Comparison of ENCODE assay signal across 31 cellular contexts in the genomic region with DNA sequence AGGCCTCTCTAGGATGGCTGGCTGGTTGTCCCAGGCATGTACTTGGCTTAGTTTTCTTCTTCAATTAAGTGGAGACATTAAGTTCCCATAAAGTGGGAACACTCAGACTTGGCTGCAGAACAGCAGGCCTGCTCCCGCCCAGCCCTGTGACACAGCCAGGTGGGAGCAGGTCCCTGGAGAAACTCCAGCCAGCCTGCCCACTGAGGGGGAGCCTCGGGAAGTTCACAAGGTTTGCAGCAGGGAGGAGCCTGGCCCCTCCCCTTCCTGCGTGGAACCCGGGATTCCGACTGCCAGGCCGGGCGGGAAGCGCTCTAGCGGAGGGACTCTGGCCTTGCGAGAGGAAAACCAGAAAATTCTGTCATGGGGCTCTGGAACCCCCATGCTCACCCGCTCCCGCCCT.
"Had no signal": no experiment of that assay in that cellular context is flagged by ENCODE, and none has a peak within 500 bp of the region (broad histone marks: within the 10 kb centered on the region; RNA-seq: fewer than 3 reads in every experiment).

No MANE protein-coding gene starts in this region.

- DNase-seq: activated CD4-positive, alpha-beta T cell treated with anti-CD3 and anti-CD28 coated beads for 48 hours; activated CD4-positive, alpha-beta T cell treated with anti-CD3 and anti-CD28 coated beads, Interleukin-2, amount 50 U/mL, for 48 hours; activated CD8-positive, alpha-beta memory T cell treated with anti-CD3 and anti-CD28 coated beads, Interleukin-2, amount 50 U/mL, for 4 hours; activated gamma-delta T cell treated with Interleukin-2 at 50 U/mL for 16 hours; activated naive CD4-positive, alpha-beta T cell treated with anti-CD3 and anti-CD28 coated beads, Interleukin-2, amount 50 U/mL, for 16 hours; activated T-cell treated with anti-CD3 and anti-CD28 coated beads, Interleukin-2, amount 50 U/mL, for 24 hours; amniotic stem cell; brain microvascular endothelial cell; cortex of kidney; foreskin fibroblast; heart left ventricle; hypothalamus; immature natural killer cell; left lung; lower lobe of right lung; mesendoderm; natural killer cell; nucleus accumbens; pancreas; psoas muscle; spleen; stimulated activated CD4-positive, alpha-beta T cell treated with anti-CD3 and anti-CD28 coated beads, Interleukin-2, amount 100 ng/mL, for 48 hours; stimulated activated naive CD4-positive, alpha-beta T cell treated with Interleukin-2 at 50 U/mL for 16 hours; SW 1271; T-helper 9 cell; trophoblast cell; WERI-Rb-1 had no signal

- H3K9me3 Mint-ChIP-seq: activated T-cell treated with anti-CD3 and anti-CD28 coated beads, Interleukin-2, amount 50 U/mL, for 24 hours; activated T-helper 17 cell treated with anti-CD3 and anti-CD28 coated beads, Interleukin-2, amount 50 U/mL, for 72 hours; immature natural killer cell; natural killer cell; T-helper 1 cell treated with Interleukin-12 subunit alpha and Interleukin-12 subunit beta and Interleukin-4 antibody, amounts not matched to agents 30 μg/mL and 1 μg/mL, for 36 hours had no signal

- ATAC-seq: activated CD4-positive, CD25-positive, alpha-beta regulatory T cell treated with anti-CD3 and anti-CD28 coated beads, Interleukin-2, amount 50 U/mL, for 24 hours; activated T-helper 17 cell treated with anti-CD3 and anti-CD28 coated beads, Interleukin-2, amount 50 U/mL, for 72 hours; esophagus mucosa; heart left ventricle; left lung; lower lobe of right lung; natural killer cell; pancreas; psoas muscle had no signal

- H3K27me3 ChIP-seq: brain microvascular endothelial cell, pancreas had no signal

- H3K4me3 Mint-ChIP-seq: activated T-cell treated with anti-CD3 and anti-CD28 coated beads, Interleukin-2, amount 50 U/mL, for 24 hours; activated T-helper 17 cell treated with anti-CD3 and anti-CD28 coated beads, Interleukin-2, amount 50 U/mL, for 72 hours; immature natural killer cell; natural killer cell; T-helper 1 cell treated with Interleukin-12 subunit alpha and Interleukin-12 subunit beta and Interleukin-4 antibody, amounts not matched to agents 30 μg/mL and 1 μg/mL, for 36 hours had no signal

- H3K36me3 Mint-ChIP-seq: immature natural killer cell, natural killer cell had no signal

- H3K4me3 ChIP-seq: heart left ventricle, left lung, lower lobe of right lung, pancreas, psoas muscle, spleen had no signal

- H3K9me3 ChIP-seq: heart left ventricle, left lung, lower lobe of right lung, pancreas, psoas muscle, spleen had no signal

- H3K4me1 Mint-ChIP-seq: activated T-helper 17 cell treated with anti-CD3 and anti-CD28 coated beads, Interleukin-2, amount 50 U/mL, for 72 hours; natural killer cell had no signal

- H3K27ac Mint-ChIP-seq: activated T-cell treated with anti-CD3 and anti-CD28 coated beads, Interleukin-2, amount 50 U/mL, for 24 hours; activated T-helper 17 cell treated with anti-CD3 and anti-CD28 coated beads, Interleukin-2, amount 50 U/mL, for 72 hours; immature natural killer cell; natural killer cell; T-helper 1 cell treated with Interleukin-12 subunit alpha and Interleukin-12 subunit beta and Interleukin-4 antibody, amounts not matched to agents 30 μg/mL and 1 μg/mL, for 36 hours had no signal

- H3K4me1 ChIP-seq: psoas muscle had no signal

- H3K36me3 ChIP-seq: brain microvascular endothelial cell, heart left ventricle, left lung, lower lobe of right lung, pancreas, spleen, WERI-Rb-1 had no signal

- H3K27ac ChIP-seq: brain microvascular endothelial cell, heart left ventricle, left lung, lower lobe of right lung, pancreas, psoas muscle, spleen, WERI-Rb-1 had no signal
